ENCODE assay signal across 1 cellular context in the genomic region with DNA sequence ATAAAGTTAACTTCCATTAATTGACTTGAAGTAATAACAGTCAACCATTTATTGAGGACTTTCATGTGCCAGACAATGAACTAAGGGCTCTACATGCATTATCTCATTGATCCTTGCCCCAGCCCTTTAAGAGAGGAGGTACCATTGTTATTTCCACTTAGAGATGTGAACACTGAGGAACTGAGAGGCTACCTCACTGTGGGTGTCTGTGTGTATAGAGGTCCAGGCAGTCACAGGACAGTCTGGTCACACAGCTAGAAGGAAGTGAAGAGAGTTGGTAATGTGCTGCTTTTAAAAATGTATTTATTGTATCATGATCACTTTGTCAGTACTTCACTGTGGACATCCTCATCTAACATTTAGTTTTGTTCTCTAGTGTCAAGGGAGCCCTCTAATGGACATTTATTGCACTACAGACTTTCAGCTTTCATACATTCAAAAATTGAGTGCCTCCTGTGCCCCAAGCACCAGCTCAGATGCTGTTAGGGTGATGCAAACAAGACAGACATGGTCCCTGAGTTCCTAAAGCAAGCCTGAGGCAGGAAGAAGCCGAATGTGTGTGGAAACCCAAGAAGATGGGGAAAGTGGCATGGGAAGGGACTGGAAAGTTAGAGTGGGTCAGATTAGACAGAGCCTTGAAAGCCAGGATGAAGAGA.
TF ChIP-seq lines count a peak whose summit lies in the region.

No MANE protein-coding gene starts in this region.

TF ChIP-seq in WTC11, 78 proteins besides CTCF, POLR2A, EP300 and RAD21 (continued from another document):
- TF ChIP-seq, protein P1, sequence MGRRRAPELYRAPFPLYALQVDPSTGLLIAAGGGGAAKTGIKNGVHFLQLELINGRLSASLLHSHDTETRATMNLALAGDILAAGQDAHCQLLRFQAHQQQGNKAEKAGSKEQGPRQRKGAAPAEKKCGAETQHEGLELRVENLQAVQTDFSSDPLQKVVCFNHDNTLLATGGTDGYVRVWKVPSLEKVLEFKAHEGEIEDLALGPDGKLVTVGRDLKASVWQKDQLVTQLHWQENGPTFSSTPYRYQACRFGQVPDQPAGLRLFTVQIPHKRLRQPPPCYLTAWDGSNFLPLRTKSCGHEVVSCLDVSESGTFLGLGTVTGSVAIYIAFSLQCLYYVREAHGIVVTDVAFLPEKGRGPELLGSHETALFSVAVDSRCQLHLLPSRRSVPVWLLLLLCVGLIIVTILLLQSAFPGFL (CRISPR knock-in tag; IDR thresholded peaks at IDR 0.05; ENCODE audit: borderline replicate concordance): no peak
- TF ChIP-seq, protein P2, sequence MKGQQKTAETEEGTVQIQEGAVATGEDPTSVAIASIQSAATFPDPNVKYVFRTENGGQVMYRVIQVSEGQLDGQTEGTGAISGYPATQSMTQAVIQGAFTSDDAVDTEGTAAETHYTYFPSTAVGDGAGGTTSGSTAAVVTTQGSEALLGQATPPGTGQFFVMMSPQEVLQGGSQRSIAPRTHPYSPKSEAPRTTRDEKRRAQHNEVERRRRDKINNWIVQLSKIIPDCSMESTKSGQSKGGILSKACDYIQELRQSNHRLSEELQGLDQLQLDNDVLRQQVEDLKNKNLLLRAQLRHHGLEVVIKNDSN (CRISPR knock-in tag; IDR thresholded peaks at IDR 0.05): no peak
- no peak for TF ChIP-seq TP53 (CRISPR knock-in tag; IDR thresholded peaks at IDR 0.05)
- no peak for TF ChIP-seq ETV6 (CRISPR knock-in tag; IDR thresholded peaks at IDR 0.05)
- TF ChIP-seq PRRX2 (CRISPR knock-in tag; IDR thresholded peaks at IDR 0.05): no peak
- no peak for TF ChIP-seq CREM (CRISPR knock-in tag; IDR thresholded peaks at IDR 0.05)
- no peak for TF ChIP-seq FOXP1 (CRISPR knock-in tag; IDR thresholded peaks at IDR 0.05; ENCODE audit: borderline replicate concordance)
- no peak for TF ChIP-seq RORB (CRISPR knock-in tag; IDR thresholded peaks at IDR 0.05)
